Comparison of ENCODE assay signal across 20 cellular contexts in the genomic region with DNA sequence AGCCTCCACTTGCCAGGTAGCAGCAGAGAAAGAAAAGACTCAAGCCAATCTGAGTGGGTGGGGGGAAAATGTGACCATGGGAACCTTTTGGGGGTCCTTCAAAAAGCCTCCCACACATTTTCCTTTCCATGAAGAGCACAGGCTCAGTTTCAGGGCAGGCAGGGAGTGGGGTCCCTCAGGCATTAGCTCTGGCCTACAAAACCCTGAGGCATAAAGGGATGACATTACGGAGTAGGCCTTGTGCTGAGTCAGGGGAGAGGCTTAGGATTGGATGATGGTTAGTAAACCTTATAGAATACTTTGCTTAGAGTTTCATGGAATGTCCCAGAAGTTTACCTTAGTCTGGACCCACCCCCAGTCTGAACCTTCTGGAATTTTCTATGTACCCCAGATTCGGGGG. TPM values are rescaled to one million over a fixed set of nuclear protein-coding genes. Genes with fewer than 3 reads are reported as not detected.
DNase-seq lines count a peak whose midpoint lies in the region; ATAC-seq and TF ChIP-seq lines count a peak whose summit lies in the region.
"Had no signal": no experiment of that assay in that cellular context is flagged by ENCODE, and none has a peak within 500 bp of the region (broad histone marks: within the 10 kb centered on the region; RNA-seq: fewer than 3 reads in every experiment).

No MANE protein-coding gene starts in this region.

- H2AFZ ChIP-seq in PC-3 (ENCODE audit: low read length) = no peak overlapping the region

- H3K9me3 ChIP-seq in cardiac muscle cell (ENCODE audit: low read depth) (no peaks in the 10 kb centered on the region), PC-3 (ENCODE audit: low read length) (no peaks in the 10 kb centered on the region), testis (no peaks in the 10 kb centered on the region), tibial artery (no peaks in the 10 kb centered on the region)
- H3K9me3 ChIP-seq: BLaER1, Peyer's patch had no signal

- CTCF ChIA-PET in PC-3 (lab: Charles Lee) = no interaction called here

- POLR2A ChIA-PET in PC-3 (lab: Charles Lee; ENCODE audit: unreplicated experiment) = no interaction called here

- peaks cover 63% of the 10 kb centered on the region for H3K79me2 ChIP-seq in PC-3 (ENCODE audit: low read length)

- ATAC-seq in left cardiac atrium (no peak), PC-3 (no peak), HG03108 (IDR thresholded peaks at IDR 0.05; ENCODE audit: unreplicated experiment) (no peak)
- ATAC-seq: CD8-positive, alpha-beta T cell; Right ventricle myocardium inferior had no signal

- no peak overlapping the region for H3K9ac ChIP-seq in PC-3 (ENCODE audit: low read length)
- H3K9ac ChIP-seq: BLaER1 had no signal

- no peak for TF ChIP-seq POLR2A in testis (IDR thresholded peaks at IDR 0.05)

- intact Hi-C loops in left cardiac atrium (cut with DNase I) = no loop called here
- intact Hi-C loops in PC-3 (cut with micrococcal nuclease) = no loop called here
- intact Hi-C loops in testis (cut with DNase I; ENCODE audit: low total_unique reads) = no loop called here
- intact Hi-C loops in tibial artery (cut with DNase I; ENCODE audit: low total_unique reads) = loop anchor here (5.0 kb wide), 1 partner anchor 43 kb away; no protein-coding TSS in a partner anchor

- no peaks in the 10 kb centered on the region for H3K9me2 ChIP-seq in PC-3 (replicated peaks; ENCODE audit: low read length)

- DNase-seq in cardiac muscle cell (ENCODE audit: low read depth in 1 of 2, low spot score in 1 of 2) (no peak), left cardiac atrium (no peak), PC-3 (no peak), epithelial cell of esophagus (ENCODE audit: low read depth) (peak; percentile 11), testis (no peak), tibial artery (no peak), HUDEP-2 (lab: John Stamatoyannopoulos, UW; ENCODE audit: unreplicated experiment in 76 of 76) (no peak)
- DNase-seq: Calu3; CD8-positive, alpha-beta T cell; DMS53; EL; NCI-H1417; NCI-H187; NCI-H2107; NCI-H510A; NCI-H774; Peyer's patch had no signal

- H3K4me1 ChIP-seq in cardiac muscle cell (ENCODE audit: low read depth) = peaks cover 11% of the 10 kb centered on the region
- peaks cover 19% of the 10 kb centered on the region for H3K4me1 ChIP-seq in PC-3 (ENCODE audit: insufficient read depth, low read length)
- peaks cover 49% of the 10 kb centered on the region for H3K4me1 ChIP-seq in testis
- H3K4me1 ChIP-seq in tibial artery = peaks cover 0 to 35% (median 27%) of the 10 kb centered on the region in 4 donors

- peak overlapping the region; percentile 96; the same call in 1 of the 2 replicates for H3K4me2 ChIP-seq in PC-3 (ENCODE audit: low read length)

- H3K36me3 ChIP-seq in cardiac muscle cell = peaks cover 2% of the 10 kb centered on the region
- 0 out of 2 replicates have a peak, but pooled peaks cover 4% of the 10 kb centered on the region for H3K36me3 ChIP-seq in PC-3 (ENCODE audit: low read depth, low read length)
- H3K36me3 ChIP-seq in testis (ENCODE audit: low read depth, missing control alignments) = no peaks in the 10 kb centered on the region
- peaks cover 4 to 24% (median 17%) of the 10 kb centered on the region in 3 donors for H3K36me3 ChIP-seq in tibial artery
- H3K36me3 ChIP-seq: Peyer's patch had no signal

- H3K27ac ChIP-seq in cardiac muscle cell = peak overlapping the region; percentile 87
- H3K27ac ChIP-seq in PC-3 (ENCODE audit: low read length) = no peak overlapping the region
- H3K27ac ChIP-seq in testis = peak overlapping the region; percentile 46 to 70
- no peak overlapping the region for H3K27ac ChIP-seq in tibial artery
- H3K27ac ChIP-seq: BLaER1, Peyer's patch had no signal

- WGBS in testis, 2 donors = 73 to 75% methylated on average over 2 of the region's 2 CpGs

- TF ChIP-seq CTCF in cardiac muscle cell (IDR thresholded peaks at IDR 0.05; ENCODE audit: low read depth, low read length) = no peak
- no peak for TF ChIP-seq CTCF in PC-3 (conservative IDR thresholded peaks at IDR 0.05; ENCODE audit: low read depth, low read length)
- TF ChIP-seq CTCF in epithelial cell of esophagus (IDR thresholded peaks at IDR 0.05; ENCODE audit: insufficient read depth, low read depth, low read length, missing control alignments) = no peak
- no peak for TF ChIP-seq CTCF in testis (IDR thresholded peaks at IDR 0.05)
- TF ChIP-seq CTCF in tibial artery (IDR thresholded peaks at IDR 0.05) = no peak

- BruUV-seq in PC-3 (replicated peaks; lab: Mats Ljungman, UMichigan) = no TSS peak

- H3K27me3 ChIP-seq in cardiac muscle cell = no peaks in the 10 kb centered on the region
- H3K27me3 ChIP-seq in PC-3 (ENCODE audit: low read length) = no peaks in the 10 kb centered on the region
- H3K27me3 ChIP-seq in testis = no peaks in the 10 kb centered on the region
- no peaks in the 10 kb centered on the region for H3K27me3 ChIP-seq in tibial artery
- H3K27me3 ChIP-seq: BLaER1, Peyer's patch had no signal

- H3K4me3 ChIP-seq in cardiac muscle cell (no peak overlapping the region), PC-3 (ENCODE audit: low read length) (no peak overlapping the region), epithelial cell of esophagus (ENCODE audit: low read length) (no peak overlapping the region), testis (no peak overlapping the region), tibial artery (no peak overlapping the region)
- H3K4me3 ChIP-seq: BLaER1, Peyer's patch had no signal

- H3F3A ChIP-seq in PC-3 (ENCODE audit: low read length, unreplicated experiment) = no peaks in the 10 kb centered on the region

- peaks cover 14% of the 10 kb centered on the region for H4K20me1 ChIP-seq in PC-3 (ENCODE audit: low read length)

RNA-seq across cellular contexts. Expression of a gene that starts 3.5 kb away (rescaled TPM):
- 9.9 and 10.1 TPM in 2 replicates for total RNA-seq in cardiac muscle cell
- polyA plus RNA-seq in cardiac muscle cell = 23.4 and 24.3 TPM in 2 replicates
- 10 to 100 TPM; 13.6 to 14.3 TPM for total RNA-seq in left cardiac atrium
- 2.9 and 4.8 TPM in 2 replicates for total RNA-seq in PC-3 (2014; rRNA removed)
- 10 to 100 TPM; 19.7 to 25.0 TPM for total RNA-seq in testis
- 27.7 TPM for polyA plus RNA-seq in testis (ENCODE audit: insufficient read depth, low read depth, low replicate concordance)

RNA-seq across cellular contexts. Expression of a gene that starts 3.7 kb away (rescaled TPM):
- 63.9 and 100.0 TPM in 2 replicates for total RNA-seq in cardiac muscle cell
- 141 and 170 TPM in 2 replicates for polyA plus RNA-seq in cardiac muscle cell
- total RNA-seq in left cardiac atrium = 10 to 100 TPM; 70.3 to 72.5 TPM
- 124 and 138 TPM in 2 replicates for total RNA-seq in PC-3 (2014; rRNA removed)
- total RNA-seq in testis = 100 to 1,000 TPM; 241 to 252 TPM
- 231 TPM for polyA plus RNA-seq in testis (ENCODE audit: insufficient read depth, low read depth, low replicate concordance)

RNA-seq across cellular contexts. Expression of a gene that starts 12.1 kb away (rescaled TPM):
- 31.0 and 32.0 TPM in 2 replicates for total RNA-seq in cardiac muscle cell
- 14.6 and 19.8 TPM in 2 replicates for polyA plus RNA-seq in cardiac muscle cell
- 1 to 10 TPM; 1.4 to 2.5 TPM for total RNA-seq in left cardiac atrium
- 6.3 and 7.7 TPM in 2 replicates for total RNA-seq in PC-3 (2014; rRNA removed)
- total RNA-seq in testis = 10 to 100 TPM; 15.0 to 24.8 TPM
- polyA plus RNA-seq in testis (ENCODE audit: insufficient read depth, low read depth, low replicate concordance) = 10.3 TPM

RNA-seq across cellular contexts. Expression of a gene that starts 39.8 kb away (rescaled TPM):
- total RNA-seq in cardiac muscle cell (14.4 and 20.6 TPM in 2 replicates), left cardiac atrium (1 to 10 TPM; 2.0 to 2.6 TPM), PC-3 (2014; rRNA removed) (145 and 163 TPM in 2 replicates), testis (10 to 100 TPM; 24.7 to 28.2 TPM)
- polyA plus RNA-seq in cardiac muscle cell (9.8 and 11.8 TPM in 2 replicates), testis (ENCODE audit: insufficient read depth, low read depth, low replicate concordance) (13.2 TPM)

RNA-seq across cellular contexts. Expression of a gene that starts 55.4 kb away (rescaled TPM):
- total RNA-seq in cardiac muscle cell (0.07 and 1.8 TPM in 2 replicates), left cardiac atrium (10 to 100 TPM; 14.0 to 29.1 TPM), PC-3 (2014; rRNA removed) (4.7 and 6.9 TPM in 2 replicates), testis (100 to 1,000 TPM; 160 to 215 TPM)
- polyA plus RNA-seq in cardiac muscle cell (1.2 and 1.7 TPM in 2 replicates), testis (ENCODE audit: insufficient read depth, low read depth, low replicate concordance) (34.2 TPM)
- total RNA-seq: CD8-positive, alpha-beta T cell had no signal

Comparison
In these comparisons a context has a peak if more than half of its experiments do, and no peak if none do; other contexts are left out.
1. H3K27ac ChIP-seq: peak in cardiac muscle cell (single experiment) and testis (2 of 2); none in PC-3 (single experiment) and tibial artery (0 of 2).